8 cellular contexts compared by ENCODE assay signal in genomic region chr1:145859491-145860159, GRCh38. TPM values are rescaled to one million over a fixed set of nuclear protein-coding genes. Genes with fewer than 3 reads are reported as not detected.
DNase-seq lines count a peak whose midpoint lies in the region; ATAC-seq, FAIRE-seq and TF ChIP-seq lines count a peak whose summit lies in the region.

No MANE protein-coding gene starts in this region.

- peak overlapping the region; percentile 87 to 88 for H3K4me3 ChIP-seq in esophagus (ENCODE audit: low read depth in 1 of 2, low read length in 2 of 2)
- peak overlapping the region; percentile 93 for H3K4me3 ChIP-seq in mucosa of stomach (ENCODE audit: low read length)

- ATAC-seq in GM21447 (IDR thresholded peaks at IDR 0.05; ENCODE audit: unreplicated experiment) = peak; percentile 64

- H3K9me3 ChIP-seq in esophagus (ENCODE audit: control insufficient read depth in 2 of 2, insufficient read depth in 1 of 2, low read depth in 1 of 2, low read length in 1 of 2) = no peaks in the 10 kb centered on the region
- no peaks in the 10 kb centered on the region for H3K9me3 ChIP-seq in mucosa of stomach (ENCODE audit: control insufficient read depth, low read length)

- H3K27ac ChIP-seq in esophagus (ENCODE audit: low read depth in 2 of 2, low read length in 1 of 2) = peak overlapping the region; percentile 91 to 98

- peaks cover 0 to 4% of the 10 kb centered on the region in 2 donors for H3K4me1 ChIP-seq in esophagus (ENCODE audit: control insufficient read depth in 2 of 2, insufficient read depth in 2 of 2, low read length in 1 of 2)
- peaks cover 27% of the 10 kb centered on the region for H3K4me1 ChIP-seq in mucosa of stomach (ENCODE audit: control insufficient read depth, insufficient read depth, low read length)

- DNase-seq in D721Med (ENCODE audit: insufficient read length, low spot score) (peak; percentile 88), HuH-7 (ENCODE audit: low spot score) (peak; percentile 88), OCI-M1 (lab: John Stamatoyannopoulos, UW) (peak; percentile 88)
- DNase-seq in activated T-cell treated with anti-CD3 and anti-CD28 coated beads, Interleukin-2, amount 50 U/mL, for 1 hour = peak; percentile 75
- DNase-seq in stimulated activated CD8-positive, alpha-beta memory T cell treated with anti-CD3 and anti-CD28 coated beads, Interleukin-7, amount 100 ng/mL, for 24 hours (ENCODE audit: low read depth) = peak; percentile 46

- H3K9ac ChIP-seq in mucosa of stomach (ENCODE audit: low read length) = peak overlapping the region; percentile 80

- TF ChIP-seq CTCF in D721Med (IDR thresholded peaks at IDR 0.05; ENCODE audit: insufficient read depth, missing control alignments) = no peak

- WGBS in esophagus, 2 donors = 0 to 1% methylated on average over 43 to 44 of the region's 44 CpGs

- H3K27me3 ChIP-seq in esophagus (ENCODE audit: control insufficient read depth in 1 of 2, insufficient read depth in 2 of 2, low read length in 2 of 2) (no peaks in the 10 kb centered on the region), mucosa of stomach (ENCODE audit: control insufficient read depth, insufficient read depth, low read length) (no peaks in the 10 kb centered on the region)

- peaks cover 5 to 13% of the 10 kb centered on the region in 2 donors for H3K36me3 ChIP-seq in esophagus (ENCODE audit: control insufficient read depth in 2 of 2, insufficient read depth in 2 of 2, low read length in 1 of 2)
- peaks cover 9% of the 10 kb centered on the region for H3K36me3 ChIP-seq in mucosa of stomach (ENCODE audit: control insufficient read depth, insufficient read depth, low read length)

- FAIRE-seq in D721Med (lab: Jason Lieb, UNC) = no peak

RNA-seq across cellular contexts. Expression of gene PIAS3, which starts 0.7 kb away (rescaled TPM):
- polyA plus RNA-seq in esophagus = 10 to 100 TPM; 29.8 to 43.6 TPM

RNA-seq across cellular contexts. Expression of gene NUDT17, which starts 14.2 kb away (rescaled TPM):
- 1 to 10 TPM; 1.5 to 2.2 TPM for polyA plus RNA-seq in esophagus

RNA-seq across cellular contexts. Expression of gene ANKRD35, which starts 26.0 kb away (rescaled TPM):
- 10 to 100 TPM; 13.9 to 17.0 TPM for polyA plus RNA-seq in esophagus

RNA-seq across cellular contexts. Expression of gene POLR3C, which starts 35.6 kb away (rescaled TPM):
- 10 to 100 TPM in 1 of 2 donors, 1 to 10 TPM in 1; 9.0 to 15.1 TPM for polyA plus RNA-seq in esophagus

RNA-seq across cellular contexts. Expression of gene RNF115, which starts 35.7 kb away (rescaled TPM):
- 1 to 10 TPM; 3.4 to 4.8 TPM for polyA plus RNA-seq in esophagus

Comparison
In these comparisons a context has a peak if more than half of its experiments do, and no peak if none do; other contexts are left out.
1. Peak in every context shown above with its lines: DNase-seq, ATAC-seq, H3K4me3 ChIP-seq and H3K27ac ChIP-seq.